ENCODE assay signal across 17 cellular contexts in genomic region chr7:129690701-129691100, GRCh38.
"Had no signal": no experiment of that assay in that cellular context is flagged by ENCODE, and none has a peak within 500 bp of the region (broad histone marks: within the 10 kb centered on the region; RNA-seq: fewer than 3 reads in every experiment).

No MANE protein-coding gene starts in this region.

- H3K27me3 ChIP-seq: right lobe of liver, suprapubic skin, upper lobe of right lung had no signal

- H3K4me3 ChIP-seq: psoas muscle, right lobe of liver, smooth muscle cell, suprapubic skin, upper lobe of right lung had no signal

- H3K9me3 ChIP-seq: psoas muscle, right lobe of liver, suprapubic skin, upper lobe of right lung had no signal

- DNase-seq: activated CD4-positive, alpha-beta memory T cell treated with anti-CD3 and anti-CD28 coated beads for 36 hours; activated CD4-positive, alpha-beta T cell treated with anti-CD3 and anti-CD28 coated beads for 36 hours; activated naive CD4-positive, alpha-beta T cell treated with anti-CD3 and anti-CD28 coated beads, Interleukin-2, amount 10 ng/mL, durations not matched to agents 7 days and 5 days; activated T-cell treated with anti-CD3 and anti-CD28 coated beads, Interleukin-2, amount 50 U/mL, for 24 hours; caudate nucleus; foreskin melanocyte; head of caudate nucleus; psoas muscle; right lobe of liver; stimulated activated naive CD8-positive, alpha-beta T cell treated with anti-CD3 and anti-CD28 coated beads, Interleukin-15, Interleukin-2, amounts not matched to agents 100 U/mL and 50 U/mL, for 24 hours; T-helper 17 cell; upper lobe of right lung; WERI-Rb-1 had no signal

- H3K4me1 ChIP-seq: right lobe of liver, suprapubic skin, upper lobe of right lung had no signal

- H3K4me2 ChIP-seq: smooth muscle cell had no signal

- FAIRE-seq: astrocyte, colon had no signal

- H3K27ac ChIP-seq: psoas muscle, right lobe of liver, suprapubic skin, upper lobe of right lung, WERI-Rb-1 had no signal

- ATAC-seq: activated CD4-positive, alpha-beta T cell treated with anti-CD3 and anti-CD28 coated beads for 36 hours; psoas muscle; right lobe of liver; stimulated activated naive CD8-positive, alpha-beta T cell treated with anti-CD3 and anti-CD28 coated beads, Interleukin-15, Interleukin-2, amounts not matched to agents 100 U/mL and 50 U/mL, for 24 hours; T-helper 17 cell had no signal
